Comparison of ENCODE assay signal across 7 cellular contexts in the genomic region with DNA sequence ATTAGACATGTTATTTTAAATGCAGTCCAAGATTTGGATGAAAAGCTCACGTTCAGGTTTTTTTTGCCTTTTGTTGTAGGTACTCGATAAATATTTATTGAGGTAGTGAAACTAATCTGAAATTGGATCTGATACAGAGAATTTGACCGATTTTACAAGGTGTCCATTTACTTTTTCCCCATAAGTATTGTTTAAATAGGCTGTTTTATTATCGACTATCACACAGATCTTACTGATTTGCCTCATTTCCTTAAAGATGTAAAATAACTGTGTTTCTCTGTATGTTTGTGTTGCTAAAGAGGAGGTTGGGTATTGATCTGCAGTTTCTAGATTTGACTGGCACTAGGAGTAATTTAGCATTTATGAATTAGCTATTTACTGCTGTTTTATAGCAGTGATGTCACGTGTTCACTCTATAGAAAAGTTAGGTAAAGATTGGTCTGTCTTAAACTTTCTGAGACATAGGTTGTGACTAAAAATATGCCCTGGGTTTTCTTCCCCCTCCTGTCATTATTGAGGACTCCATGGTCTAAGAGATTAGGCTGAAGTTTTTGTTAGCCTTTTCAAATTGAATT. TPM values are rescaled to one million over a fixed set of nuclear protein-coding genes. Genes with fewer than 3 reads are reported as not detected.
DNase-seq lines count a peak whose midpoint lies in the region; ATAC-seq and TF ChIP-seq lines count a peak whose summit lies in the region.

No MANE protein-coding gene starts in this region.

- POLR2A ChIA-PET in activated CD4-positive, alpha-beta memory T cell treated with anti-CD3 and anti-CD28 coated beads, Interleukin-2, amount 10 ng/mL, durations not matched to agents 7 days and 5 days (lab: Charles Lee), result interaction anchor here (1.0 to 10.4 kb wide), 12 partner anchors 11 to 494 kb away, joined by 3 to 155 read pairs (median 16); a partner anchor contains a TSS

- DNase-seq in HFFc6 (no peak), hepatocyte (ENCODE audit: low spot score) (no peak), medulla oblongata (ENCODE audit: extremely low spot score) (no peak), NCI-H146 (lab: John Stamatoyannopoulos, UW) (no peak)
- DNase-seq in activated CD4-positive, alpha-beta memory T cell treated with anti-CD3 and anti-CD28 coated beads, Interleukin-2, amount 10 ng/mL, durations not matched to agents 7 days and 5 days, result no peak

- H2AFZ ChIP-seq in hepatocyte, result no peak overlapping the region

- H3K4me3 ChIP-seq in hepatocyte, result peak overlapping the region; percentile 31

- 0 out of 2 replicates have a peak, but pooled peaks cover 3% of the 10 kb centered on the region for H3K27me3 Mint-ChIP-seq in HFFc6 (ENCODE audit: insufficient read depth)
- H3K27me3 Mint-ChIP-seq in activated CD4-positive, alpha-beta memory T cell treated with anti-CD3 and anti-CD28 coated beads, Interleukin-2, amount 10 ng/mL, durations not matched to agents 7 days and 5 days, result no peaks in the 10 kb centered on the region
- no peaks in the 10 kb centered on the region for H3K27me3 Mint-ChIP-seq in stimulated activated memory B cell treated with anti-CD40 and anti-IgM and Interleukin-4, amounts not matched to agents 10 μg/mL and 1 μg/mL and 100 μg/mL, for 72 hours

- peaks cover 52% of the 10 kb centered on the region for H3K36me3 Mint-ChIP-seq in HFFc6 (ENCODE audit: low read depth)
- peaks cover 62% of the 10 kb centered on the region for H3K36me3 Mint-ChIP-seq in activated CD4-positive, alpha-beta memory T cell treated with anti-CD3 and anti-CD28 coated beads, Interleukin-2, amount 10 ng/mL, durations not matched to agents 7 days and 5 days (ENCODE audit: low read depth)
- H3K36me3 Mint-ChIP-seq in stimulated activated memory B cell treated with anti-CD40 and anti-IgM and Interleukin-4, amounts not matched to agents 10 μg/mL and 1 μg/mL and 100 μg/mL, for 72 hours, result peaks cover 18% of the 10 kb centered on the region

- TF ChIP-seq CTCF in HFFc6 (IDR thresholded peaks at IDR 0.05), result no peak
- TF ChIP-seq CTCF in hepatocyte (IDR thresholded peaks at IDR 0.05; ENCODE audit: poor library complexity), result no peak

- 42% methylated on average over 5 of the region's 5 CpGs for WGBS in hepatocyte (ENCODE audit: low lambda C conversion rate, missing lambda C conversion rate)

- H3K4me1 Mint-ChIP-seq in HFFc6 (ENCODE audit: low read depth), result peaks cover 67% of the 10 kb centered on the region
- peaks cover 59% of the 10 kb centered on the region for H3K4me1 Mint-ChIP-seq in activated CD4-positive, alpha-beta memory T cell treated with anti-CD3 and anti-CD28 coated beads, Interleukin-2, amount 10 ng/mL, durations not matched to agents 7 days and 5 days
- H3K4me1 Mint-ChIP-seq in stimulated activated memory B cell treated with anti-CD40 and anti-IgM and Interleukin-4, amounts not matched to agents 10 μg/mL and 1 μg/mL and 100 μg/mL, for 72 hours, result peaks cover 58% of the 10 kb centered on the region

- H3K9me3 ChIP-seq in hepatocyte (ENCODE audit: low read depth), result no peaks in the 10 kb centered on the region

- H4K20me1 ChIP-seq in hepatocyte (ENCODE audit: insufficient read depth, poor library complexity, severe bottlenecking), result peaks cover 69% of the 10 kb centered on the region

- H3K4me3 Mint-ChIP-seq in HFFc6, result peak overlapping the region; percentile 77
- peak overlapping the region; percentile 83 for H3K4me3 Mint-ChIP-seq in activated CD4-positive, alpha-beta memory T cell treated with anti-CD3 and anti-CD28 coated beads, Interleukin-2, amount 10 ng/mL, durations not matched to agents 7 days and 5 days
- peak overlapping the region; percentile 65 for H3K4me3 Mint-ChIP-seq in stimulated activated memory B cell treated with anti-CD40 and anti-IgM and Interleukin-4, amounts not matched to agents 10 μg/mL and 1 μg/mL and 100 μg/mL, for 72 hours

- H3K27me3 ChIP-seq in hepatocyte, result no peaks in the 10 kb centered on the region

- H3K27ac Mint-ChIP-seq in HFFc6, result peak overlapping the region; percentile 61
- peak overlapping the region; percentile 67 for H3K27ac Mint-ChIP-seq in activated CD4-positive, alpha-beta memory T cell treated with anti-CD3 and anti-CD28 coated beads, Interleukin-2, amount 10 ng/mL, durations not matched to agents 7 days and 5 days
- H3K27ac Mint-ChIP-seq in stimulated activated memory B cell treated with anti-CD40 and anti-IgM and Interleukin-4, amounts not matched to agents 10 μg/mL and 1 μg/mL and 100 μg/mL, for 72 hours, result no peak overlapping the region

- peaks cover 29% of the 10 kb centered on the region for H3K4me1 ChIP-seq in hepatocyte (ENCODE audit: insufficient read depth)

- no peak for ATAC-seq in stimulated activated memory B cell treated with anti-CD40 and anti-IgM and Interleukin-4, amounts not matched to agents 10 μg/mL and 1 μg/mL and 100 μg/mL, for 72 hours
- no peak for ATAC-seq in HG03378 (IDR thresholded peaks at IDR 0.05; ENCODE audit: unreplicated experiment)

- H3K4me2 ChIP-seq in hepatocyte, result peak overlapping the region; percentile 78

- peak overlapping the region; percentile 100 for H3K27ac ChIP-seq in hepatocyte

- no peaks in the 10 kb centered on the region for H3K9me3 Mint-ChIP-seq in HFFc6
- no peaks in the 10 kb centered on the region for H3K9me3 Mint-ChIP-seq in activated CD4-positive, alpha-beta memory T cell treated with anti-CD3 and anti-CD28 coated beads, Interleukin-2, amount 10 ng/mL, durations not matched to agents 7 days and 5 days
- no peaks in the 10 kb centered on the region for H3K9me3 Mint-ChIP-seq in stimulated activated memory B cell treated with anti-CD40 and anti-IgM and Interleukin-4, amounts not matched to agents 10 μg/mL and 1 μg/mL and 100 μg/mL, for 72 hours

- H3K9me2 ChIP-seq in hepatocyte (replicated peaks; ENCODE audit: insufficient read depth), result no peaks in the 10 kb centered on the region

- no peaks in the 10 kb centered on the region for H3K36me3 ChIP-seq in hepatocyte (replicated peaks; ENCODE audit: insufficient read depth, low read depth)

- H3K79me2 ChIP-seq in hepatocyte, result peaks cover 80% of the 10 kb centered on the region

- CTCF ChIA-PET in activated CD4-positive, alpha-beta memory T cell treated with anti-CD3 and anti-CD28 coated beads, Interleukin-2, amount 10 ng/mL, durations not matched to agents 7 days and 5 days (lab: Charles Lee), result interaction anchor here (0.5 to 3.2 kb wide), 7 partner anchors 22 to 280 kb away, joined by 3 to 15 read pairs (median 3); no protein-coding TSS in a partner anchor

RNA-seq across cellular contexts. Expression of a gene that starts 3.5 kb away (rescaled TPM):
- 100 to 1,000 TPM; 179 to 221 (median 213) TPM for total RNA-seq in HFFc6 (2021; fragmentation: NEBNext Ultra II Directional; extraction: Animal tissue kit (Norgen Biotek cat#: 25700))
- total RNA-seq in activated CD4-positive, alpha-beta memory T cell treated with anti-CD3 and anti-CD28 coated beads, Interleukin-2, amount 10 ng/mL, durations not matched to agents 7 days and 5 days, result 100 to 1,000 TPM; 290 to 291 TPM
- 257 and 264 TPM in 2 replicates for total RNA-seq in hepatocyte
- 164 and 179 TPM in 2 replicates for polyA plus RNA-seq in hepatocyte
